ENCODE assay signal across 17 cellular contexts in the genomic region with DNA sequence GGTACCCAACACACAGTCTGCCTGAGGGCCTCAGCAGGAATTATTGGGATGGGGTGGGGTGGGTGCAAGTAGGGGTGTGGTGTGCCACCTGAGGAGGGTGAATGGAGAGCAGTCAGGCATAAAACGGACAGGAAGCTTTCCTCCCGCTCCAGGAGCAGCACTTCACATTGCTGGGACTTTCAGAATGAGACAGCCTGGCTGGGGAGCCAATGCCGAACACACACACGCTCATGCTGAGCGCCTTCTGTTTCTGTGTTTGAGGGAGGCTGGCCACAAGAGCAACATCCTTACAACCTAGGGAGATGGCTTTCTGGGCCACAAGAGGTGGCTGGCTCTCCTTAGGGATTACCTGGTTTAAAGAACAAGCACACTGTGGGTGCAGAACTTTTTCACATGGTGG.
"Had no signal": no experiment of that assay in that cellular context is flagged by ENCODE, and none has a peak within 500 bp of the region (broad histone marks: within the 10 kb centered on the region; RNA-seq: fewer than 3 reads in every experiment).

No MANE protein-coding gene starts in this region.

- H3K36me3 Mint-ChIP-seq: activated naive CD8-positive, alpha-beta T cell treated with anti-CD3 and anti-CD28 coated beads for 36 hours; naive thymus-derived CD4-positive, alpha-beta T cell; stimulated activated memory B cell treated with anti-CD40 and anti-IgM and Interleukin-4, amounts not matched to agents 10 μg/mL and 1 μg/mL and 100 μg/mL, for 72 hours had no signal

- FAIRE-seq: TTC549 had no signal

- H3K36me3 ChIP-seq: gastrocnemius medialis, ovary, vagina had no signal

- ATAC-seq: activated CD8-positive, alpha-beta T cell treated with anti-CD3 and anti-CD28 coated beads, Interleukin-2, amount 10 ng/mL, durations not matched to agents 7 days and 5 days; activated T-cell treated with anti-CD3 and anti-CD28 coated beads, Interleukin-2, amount 50 U/mL, for 72 hours; gastrocnemius medialis; mucosa of descending colon; naive thymus-derived CD4-positive, alpha-beta T cell; stimulated activated memory B cell treated with anti-CD40 and anti-IgM and Interleukin-4, amounts not matched to agents 10 μg/mL and 1 μg/mL and 100 μg/mL, for 72 hours had no signal

- H3K4me3 ChIP-seq: dorsolateral prefrontal cortex, gastrocnemius medialis, mucosa of descending colon, ovary, vagina had no signal

- H3K27me3 ChIP-seq: dorsolateral prefrontal cortex, gastrocnemius medialis, ovary, vagina had no signal

- H3K27ac ChIP-seq: gastrocnemius medialis, ovary had no signal

- DNase-seq: activated B cell treated with CpG ODN at 0.5 μM for 24 hours; activated CD4-positive, alpha-beta T cell treated with anti-CD3 and anti-CD28 coated beads for 48 hours; activated CD8-positive, alpha-beta memory T cell treated with anti-CD3 and anti-CD28 coated beads, Interleukin-2, amount 50 U/mL, for 4 hours; activated CD8-positive, alpha-beta T cell treated with anti-CD3 and anti-CD28 coated beads, Interleukin-2, amount 10 ng/mL, durations not matched to agents 7 days and 5 days; activated gamma-delta T cell; activated naive CD8-positive, alpha-beta T cell treated with anti-CD3 and anti-CD28 coated beads for 36 hours; activated T-cell treated with anti-CD3 and anti-CD28 coated beads, Interleukin-2, amount 50 U/mL, for 72 hours; erythroblast; gastrocnemius medialis; mucosa of descending colon; naive thymus-derived CD4-positive, alpha-beta T cell; ovary; stimulated activated CD4-positive, alpha-beta T cell treated with anti-CD3 and anti-CD28 coated beads, Interleukin-2, amount 100 ng/mL, for 48 hours had no signal

- H3K9me3 ChIP-seq: gastrocnemius medialis, mucosa of descending colon, ovary, vagina had no signal

- H3K27ac Mint-ChIP-seq: activated B cell treated with CpG ODN at 0.5 μM for 24 hours; activated CD8-positive, alpha-beta T cell treated with anti-CD3 and anti-CD28 coated beads, Interleukin-2, amount 10 ng/mL, durations not matched to agents 7 days and 5 days; activated naive CD8-positive, alpha-beta T cell treated with anti-CD3 and anti-CD28 coated beads for 36 hours; activated T-cell treated with anti-CD3 and anti-CD28 coated beads, Interleukin-2, amount 50 U/mL, for 72 hours; stimulated activated memory B cell treated with anti-CD40 and anti-IgM and Interleukin-4, amounts not matched to agents 10 μg/mL and 1 μg/mL and 100 μg/mL, for 72 hours had no signal

- H3K9me3 Mint-ChIP-seq: activated B cell treated with CpG ODN at 0.5 μM for 24 hours; activated naive CD8-positive, alpha-beta T cell treated with anti-CD3 and anti-CD28 coated beads for 36 hours; activated T-cell treated with anti-CD3 and anti-CD28 coated beads, Interleukin-2, amount 50 U/mL, for 72 hours; stimulated activated memory B cell treated with anti-CD40 and anti-IgM and Interleukin-4, amounts not matched to agents 10 μg/mL and 1 μg/mL and 100 μg/mL, for 72 hours had no signal
